Comparison of ENCODE assay signal across 10 cellular contexts in genomic region chr13:98171806-98172569, GRCh38. TPM values are rescaled to one million over a fixed set of nuclear protein-coding genes. Genes with fewer than 3 reads are reported as not detected.
DNase-seq lines count a peak whose midpoint lies in the region; ATAC-seq and TF ChIP-seq lines count a peak whose summit lies in the region.
"Had no signal": no experiment of that assay in that cellular context is flagged by ENCODE, and none has a peak within 500 bp of the region (broad histone marks: within the 10 kb centered on the region; RNA-seq: fewer than 3 reads in every experiment).

No MANE protein-coding gene starts in this region.

- peak overlapping the region; percentile 42 for H3K4me2 ChIP-seq in neural progenitor cell

- peak overlapping the region; percentile 69 for H3K9ac ChIP-seq in SK-N-MC (ENCODE audit: insufficient read length)
- H3K9ac ChIP-seq in neural progenitor cell = no peak overlapping the region

- H3K36me3 Mint-ChIP-seq in neural progenitor cell = peaks cover 13% of the 10 kb centered on the region
- H3K36me3 Mint-ChIP-seq in CD4-positive, alpha-beta T cell (ENCODE audit: low read depth) = no peaks in the 10 kb centered on the region
- H3K36me3 Mint-ChIP-seq in activated naive CD4-positive, alpha-beta T cell treated with anti-CD3 and anti-CD28 coated beads for 36 hours (ENCODE audit: low read depth) = no peaks in the 10 kb centered on the region
- no peaks in the 10 kb centered on the region for H3K36me3 Mint-ChIP-seq in activated CD8-positive, alpha-beta memory T cell treated with anti-CD3 and anti-CD28 coated beads, Interleukin-2, amount 10 ng/mL, durations not matched to agents 7 days and 5 days

- peaks cover 4% of the 10 kb centered on the region for H3K9me3 Mint-ChIP-seq in neural progenitor cell
- H3K9me3 Mint-ChIP-seq in CD4-positive, alpha-beta T cell = no peaks in the 10 kb centered on the region
- H3K9me3 Mint-ChIP-seq in activated naive CD4-positive, alpha-beta T cell treated with anti-CD3 and anti-CD28 coated beads for 36 hours = no peaks in the 10 kb centered on the region
- H3K9me3 Mint-ChIP-seq in activated CD8-positive, alpha-beta memory T cell treated with anti-CD3 and anti-CD28 coated beads, Interleukin-2, amount 10 ng/mL, durations not matched to agents 7 days and 5 days (ENCODE audit: low read depth) = no peaks in the 10 kb centered on the region

- H3K27me3 Mint-ChIP-seq in neural progenitor cell (ENCODE audit: insufficient read depth, low read depth) = peaks cover 2% of the 10 kb centered on the region
- peaks cover 40% of the 10 kb centered on the region for H3K27me3 Mint-ChIP-seq in CD4-positive, alpha-beta T cell
- peaks cover 19% of the 10 kb centered on the region for H3K27me3 Mint-ChIP-seq in activated naive CD4-positive, alpha-beta T cell treated with anti-CD3 and anti-CD28 coated beads for 36 hours (ENCODE audit: low read depth)
- peaks cover 24% of the 10 kb centered on the region for H3K27me3 Mint-ChIP-seq in activated CD8-positive, alpha-beta memory T cell treated with anti-CD3 and anti-CD28 coated beads, Interleukin-2, amount 10 ng/mL, durations not matched to agents 7 days and 5 days

- peaks cover 95% of the 10 kb centered on the region for H3K79me2 ChIP-seq in neural progenitor cell (ENCODE audit: low read depth)

- H3K4me3 Mint-ChIP-seq in neural progenitor cell = peak overlapping the region; percentile 17
- H3K4me3 Mint-ChIP-seq in CD4-positive, alpha-beta T cell = no peak overlapping the region
- H3K4me3 Mint-ChIP-seq in activated naive CD4-positive, alpha-beta T cell treated with anti-CD3 and anti-CD28 coated beads for 36 hours = no peak overlapping the region
- no peak overlapping the region for H3K4me3 Mint-ChIP-seq in activated CD8-positive, alpha-beta memory T cell treated with anti-CD3 and anti-CD28 coated beads, Interleukin-2, amount 10 ng/mL, durations not matched to agents 7 days and 5 days

- peak; percentile 20 for ATAC-seq in gastroesophageal sphincter
- ATAC-seq in CD4-positive, alpha-beta T cell (ENCODE audit: poor library complexity) = no peak
- no peak for ATAC-seq in activated CD8-positive, alpha-beta memory T cell treated with anti-CD3 and anti-CD28 coated beads, Interleukin-2, amount 10 ng/mL, durations not matched to agents 7 days and 5 days

- H3K4me3 ChIP-seq in AG04450 (ENCODE audit: low read depth, low read length) = no peak overlapping the region; the same call in none of the 2 replicates
- peak overlapping the region; percentile 70 for H3K4me3 ChIP-seq in SK-N-MC
- peak overlapping the region in 1 of 2 donors; percentile 29 for H3K4me3 ChIP-seq in gastroesophageal sphincter
- H3K4me3 ChIP-seq in neural progenitor cell = no peak overlapping the region

- no peaks in the 10 kb centered on the region for H3K27me3 ChIP-seq in AG04450 (ENCODE audit: control insufficient read depth, insufficient read depth, low read length)
- no peaks in the 10 kb centered on the region for H3K27me3 ChIP-seq in gastroesophageal sphincter
- H3K27me3 ChIP-seq in neural progenitor cell = no peaks in the 10 kb centered on the region
- H3K27me3 ChIP-seq in CD4-positive, alpha-beta T cell (ENCODE audit: control insufficient read depth, insufficient read depth, low read length) = no peaks in the 10 kb centered on the region

- POLR2A ChIA-PET in AG04450 (lab: Yijun Ruan, JAX) = interaction anchor here (0.6 to 1.7 kb wide), 3 partner anchors 36 to 198 kb away, joined by 3 to 5 read pairs (median 3); no protein-coding TSS in a partner anchor
- POLR2A ChIA-PET in CD4-positive, alpha-beta T cell (lab: Charles Lee) = no interaction called here

- peaks cover 64% of the 10 kb centered on the region for H4K20me1 ChIP-seq in neural progenitor cell (ENCODE audit: low read depth)

- TF ChIP-seq POLR2A in gastroesophageal sphincter (IDR thresholded peaks at IDR 0.05) = no peak

- no peak for DNase-seq in AG04450 (ENCODE audit: low read depth, low spot score)
- DNase-seq in SK-N-MC (ENCODE audit: low read depth, low spot score) = no peak
- DNase-seq in neural progenitor cell (ENCODE audit: low spot score) = peak; percentile 19
- DNase-seq in SHP77 (lab: John Stamatoyannopoulos, UW) = no peak
- no peak for DNase-seq in CD4-positive, alpha-beta T cell
- no peak for DNase-seq in activated naive CD4-positive, alpha-beta T cell treated with anti-CD3 and anti-CD28 coated beads for 36 hours
- DNase-seq in activated CD8-positive, alpha-beta memory T cell treated with anti-CD3 and anti-CD28 coated beads, Interleukin-2, amount 10 ng/mL, durations not matched to agents 7 days and 5 days = no peak
- DNase-seq: erythroblast had no signal

- peak overlapping the region; percentile 39 for H3K27ac Mint-ChIP-seq in neural progenitor cell
- H3K27ac Mint-ChIP-seq in CD4-positive, alpha-beta T cell = no peak overlapping the region
- H3K27ac Mint-ChIP-seq in activated naive CD4-positive, alpha-beta T cell treated with anti-CD3 and anti-CD28 coated beads for 36 hours = no peak overlapping the region
- H3K27ac Mint-ChIP-seq in activated CD8-positive, alpha-beta memory T cell treated with anti-CD3 and anti-CD28 coated beads, Interleukin-2, amount 10 ng/mL, durations not matched to agents 7 days and 5 days = no peak overlapping the region

- H3F3A ChIP-seq in neural progenitor cell (ENCODE audit: low read depth) = no peaks in the 10 kb centered on the region

- H3K36me3 ChIP-seq in SK-N-MC (ENCODE audit: insufficient read depth, low read length) (peaks cover 5% of the 10 kb centered on the region; the same call in 1 of the 2 replicates), gastroesophageal sphincter (no peaks in the 10 kb centered on the region), neural progenitor cell (no peaks in the 10 kb centered on the region)

- H3K27ac ChIP-seq in AG04450 (ENCODE audit: low read depth, low read length) (peak overlapping the region; percentile 93), SK-N-MC (peak overlapping the region; percentile 94), gastroesophageal sphincter (peak overlapping the region; percentile 12 to 76 (median 63)), neural progenitor cell (no peak overlapping the region)
- no peak overlapping the region for H3K27ac ChIP-seq in CD4-positive, alpha-beta T cell (ENCODE audit: low read depth, low read length)

- CTCF ChIA-PET in AG04450 (lab: Charles Lee) = interaction anchor here (1.1 to 1.3 kb wide), 2 partner anchors 18 to 139 kb away, joined by 4 to 9 read pairs; no protein-coding TSS in a partner anchor
- CTCF ChIA-PET in CD4-positive, alpha-beta T cell (lab: Charles Lee) = no interaction called here
- CTCF ChIA-PET in activated naive CD4-positive, alpha-beta T cell treated with anti-CD3 and anti-CD28 coated beads for 36 hours (lab: Charles Lee) = no interaction called here
- CTCF ChIA-PET in activated CD8-positive, alpha-beta memory T cell treated with anti-CD3 and anti-CD28 coated beads, Interleukin-2, amount 10 ng/mL, durations not matched to agents 7 days and 5 days (lab: Charles Lee) = no interaction called here

- 27 to 53% methylated on average over 11 to 12 of the region's 19 CpGs for WGBS in gastroesophageal sphincter (ENCODE audit: low coverage in 1 of 2), 2 donors

- no peak for TF ChIP-seq EP300 in gastroesophageal sphincter (IDR thresholded peaks at IDR 0.05)

- H3K4me1 ChIP-seq in gastroesophageal sphincter = peaks cover 9 to 48% (median 28%) of the 10 kb centered on the region in 3 donors
- peaks cover 57% of the 10 kb centered on the region for H3K4me1 ChIP-seq in neural progenitor cell

- H3K9me3 ChIP-seq in AG04450 (ENCODE audit: control insufficient read depth, insufficient read depth, low read length) (peaks cover 8% of the 10 kb centered on the region; the same call in 1 of the 2 replicates), SK-N-MC (ENCODE audit: low read depth, low read length) (no peaks in the 10 kb centered on the region), gastroesophageal sphincter (no peaks in the 10 kb centered on the region), neural progenitor cell (ENCODE audit: low read depth) (no peaks in the 10 kb centered on the region)
- no peaks in the 10 kb centered on the region for H3K9me3 ChIP-seq in CD4-positive, alpha-beta T cell (ENCODE audit: control insufficient read depth, low read length)

- H2AFZ ChIP-seq in neural progenitor cell (replicated peaks) = no peak overlapping the region

- TF ChIP-seq CTCF in AG04450 (IDR thresholded peaks at IDR 0.05; ENCODE audit: low read depth, low read length) (no peak), gastroesophageal sphincter (IDR thresholded peaks at IDR 0.05) (no peak), neural progenitor cell (IDR thresholded peaks at IDR 0.05) (no peak)
- TF ChIP-seq CTCF in CD4-positive, alpha-beta T cell (IDR thresholded peaks at IDR 0.05) = no peak

- H3K4me1 Mint-ChIP-seq in neural progenitor cell = peaks cover 58% of the 10 kb centered on the region
- no peaks in the 10 kb centered on the region for H3K4me1 Mint-ChIP-seq in CD4-positive, alpha-beta T cell (ENCODE audit: low read depth)
- no peaks in the 10 kb centered on the region for H3K4me1 Mint-ChIP-seq in activated naive CD4-positive, alpha-beta T cell treated with anti-CD3 and anti-CD28 coated beads for 36 hours (ENCODE audit: low read depth)
- H3K4me1 Mint-ChIP-seq in activated CD8-positive, alpha-beta memory T cell treated with anti-CD3 and anti-CD28 coated beads, Interleukin-2, amount 10 ng/mL, durations not matched to agents 7 days and 5 days = no peaks in the 10 kb centered on the region

- intact Hi-C loops in CD4-positive, alpha-beta T cell (cut with DNase I, micrococcal nuclease) = no loop called here
- intact Hi-C loops in activated naive CD4-positive, alpha-beta T cell treated with anti-CD3 and anti-CD28 coated beads for 36 hours (cut with micrococcal nuclease) = no loop called here

RNA-seq across cellular contexts. Expression of gene RNF113B, which starts 5.1 kb away (rescaled TPM):
- not detected in 2 replicates for polyA plus RNA-seq in AG04450 (2011; rRNA removed)
- polyA minus RNA-seq in AG04450 (2011; rRNA and poly(A)+ RNA removed) = not detected in 2 replicates
- total RNA-seq in gastroesophageal sphincter (not detected), neural progenitor cell (ENCODE audit: low replicate concordance) (not detected in 2 replicates)
- total RNA-seq in CD4-positive, alpha-beta T cell = not detected
- not detected for total RNA-seq in activated naive CD4-positive, alpha-beta T cell treated with anti-CD3 and anti-CD28 coated beads for 36 hours
- total RNA-seq in activated CD8-positive, alpha-beta memory T cell treated with anti-CD3 and anti-CD28 coated beads, Interleukin-2, amount 10 ng/mL, durations not matched to agents 7 days and 5 days = not detected
- total RNA-seq: T-helper 1 cell treated with Interleukin-12 subunit alpha and Interleukin-12 subunit beta and Interleukin-4 antibody, amounts not matched to agents 30 ng/mL and 1 ng/mL, for 36 hours had no signal

RNA-seq across cellular contexts. Expression of gene FARP1, which starts 29.1 kb away (rescaled TPM):
- 76.4 and 83.0 TPM in 2 replicates for polyA plus RNA-seq in AG04450 (2011; rRNA removed)
- polyA minus RNA-seq in AG04450 (2011; rRNA and poly(A)+ RNA removed) = 117 and 153 TPM in 2 replicates
- total RNA-seq in gastroesophageal sphincter = 10 to 100 TPM; 28.3 to 69.2 (median 36.4) TPM
- 52.9 and 78.0 TPM in 2 replicates for total RNA-seq in neural progenitor cell (ENCODE audit: low replicate concordance)
- total RNA-seq in CD4-positive, alpha-beta T cell = under 1 TPM in 1 of 2 experiments, not detected in 1; 0.30 TPM
- total RNA-seq in activated naive CD4-positive, alpha-beta T cell treated with anti-CD3 and anti-CD28 coated beads for 36 hours = under 1 TPM; 0.27 to 0.38 TPM
- under 1 TPM; 0.44 to 0.87 TPM for total RNA-seq in activated CD8-positive, alpha-beta memory T cell treated with anti-CD3 and anti-CD28 coated beads, Interleukin-2, amount 10 ng/mL, durations not matched to agents 7 days and 5 days

Comparison
In these comparisons a context has a peak if more than half of its experiments do, and no peak if none do; other contexts are left out.
1. H3K27ac ChIP-seq: peak in AG04450 (single experiment), SK-N-MC (single experiment) and gastroesophageal sphincter (4 of 4); none in neural progenitor cell (single experiment) and CD4-positive, alpha-beta T cell (single experiment).
2. RNA of gene FARP1, which starts 29.1 kb away (total RNA-seq): 52.9 to 78.0 TPM in neural progenitor cell and 28.3 to 69.2 TPM in gastroesophageal sphincter; 0.44 to 0.87 TPM in activated CD8-positive, alpha-beta memory T cell treated with anti-CD3 and anti-CD28 coated beads, Interleukin-2, amount 10 ng/mL, durations not matched to agents 7 days and 5 days, 0.27 to 0.38 TPM in activated naive CD4-positive, alpha-beta T cell treated with anti-CD3 and anti-CD28 coated beads for 36 hours and 0.30 TPM in CD4-positive, alpha-beta T cell; every median in the first group is over 10 times any median in the second.